1 cellular context compared by ENCODE assay signal in the genomic region with DNA sequence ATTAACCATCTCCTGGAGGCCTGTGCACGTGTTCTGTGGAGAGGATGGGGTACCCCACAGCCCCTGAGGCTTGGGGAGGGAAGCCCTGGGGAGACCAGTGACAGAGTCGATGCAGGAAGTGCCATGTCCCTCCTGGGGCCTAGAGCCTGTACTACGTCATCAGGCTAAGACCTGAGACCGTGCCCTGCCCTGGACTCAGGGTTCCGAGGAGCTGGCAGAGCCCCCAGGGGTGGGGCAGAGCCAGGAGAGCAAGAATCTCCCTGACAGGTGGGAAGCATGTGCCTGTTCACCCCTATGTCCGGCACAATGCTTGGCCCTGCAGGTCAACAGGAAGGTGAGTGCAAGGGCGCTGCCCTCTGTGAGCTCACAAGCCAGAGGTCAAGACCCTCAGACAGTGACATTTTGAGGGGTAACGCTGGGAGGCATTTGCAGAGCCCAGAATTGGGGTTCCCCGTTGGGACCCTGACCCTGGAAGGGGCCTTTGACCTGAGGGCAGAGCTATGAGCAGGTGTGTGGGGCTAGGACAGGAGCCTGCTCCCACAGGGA.
TF ChIP-seq lines count a peak whose summit lies in the region.

No MANE protein-coding gene starts in this region.

TF ChIP-seq in H1, 55 proteins besides CTCF, POLR2A, EP300 and RAD21:
- no peak for TF ChIP-seq EZH2 (IDR thresholded peaks at IDR 0.05; ENCODE audit: low read depth, low read length, severe bottlenecking)
